Comparison of ENCODE assay signal across 15 cellular contexts in the genomic region with DNA sequence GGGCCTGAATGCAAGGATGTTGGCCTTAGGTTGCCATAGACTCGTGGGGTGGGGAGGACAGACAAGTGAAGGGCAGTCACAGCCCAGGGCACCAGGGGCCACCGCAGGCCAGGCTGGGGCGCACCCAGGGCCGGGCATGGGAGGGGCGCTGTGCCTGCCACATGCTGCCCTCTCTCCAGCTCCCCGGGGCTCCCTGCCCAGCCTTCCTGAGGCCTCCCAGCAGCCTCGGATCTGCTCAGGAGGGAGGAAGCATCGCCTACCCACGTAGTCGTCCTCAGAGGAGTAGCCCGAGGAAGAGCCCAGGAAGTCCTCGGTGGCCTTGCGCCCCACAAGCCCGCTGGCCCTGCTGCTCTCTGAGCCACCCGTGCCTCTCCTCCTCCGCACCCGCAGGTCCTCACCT. TPM values are rescaled to one million over a fixed set of nuclear protein-coding genes. Genes with fewer than 3 reads are reported as not detected.
DNase-seq lines count a peak whose midpoint lies in the region; ATAC-seq and TF ChIP-seq lines count a peak whose summit lies in the region.
"Had no signal": no experiment of that assay in that cellular context is flagged by ENCODE, and none has a peak within 500 bp of the region (broad histone marks: within the 10 kb centered on the region; RNA-seq: fewer than 3 reads in every experiment).

No MANE protein-coding gene starts in this region.

- no peaks in the 10 kb centered on the region for H3K9me3 ChIP-seq in esophagus muscularis mucosa
- H3K9me3 ChIP-seq: sigmoid colon, suprapubic skin had no signal

- H3K4me1 Mint-ChIP-seq in T-helper 2 cell treated with Interferon-gamma antibody and Interleukin-4, amounts not matched to agents 5 μg/mL and 100 μg/mL, for 36 hours (ENCODE audit: low read depth): peaks cover 31% of the 10 kb centered on the region
- peaks cover 53% of the 10 kb centered on the region for H3K4me1 Mint-ChIP-seq in activated B cell treated with CpG ODN at 0.5 μM for 24 hours

- peak overlapping the region in 3 of 4 donors; percentile 29 to 50 (median 46) for H3K27ac ChIP-seq in esophagus muscularis mucosa (replicated peaks in 1 of 4)
- H3K27ac ChIP-seq in skin epidermis: peak overlapping the region in 17 of 21 experiments; percentile 1 to 97 (median 82)
- H3K27ac ChIP-seq: neural progenitor cell had no signal

- TF ChIP-seq POLR2A in esophagus muscularis mucosa (IDR thresholded peaks at IDR 0.05; ENCODE audit: low read depth): no peak

- no peaks in the 10 kb centered on the region for H3K27me3 Mint-ChIP-seq in T-helper 2 cell treated with Interferon-gamma antibody and Interleukin-4, amounts not matched to agents 5 μg/mL and 100 μg/mL, for 36 hours (ENCODE audit: low read depth)
- H3K27me3 Mint-ChIP-seq in activated B cell treated with CpG ODN at 0.5 μM for 24 hours: no peaks in the 10 kb centered on the region

- peak overlapping the region; percentile 84 for H3K27ac Mint-ChIP-seq in T-helper 2 cell treated with Interferon-gamma antibody and Interleukin-4, amounts not matched to agents 5 μg/mL and 100 μg/mL, for 36 hours
- peak overlapping the region; percentile 99 for H3K27ac Mint-ChIP-seq in activated B cell treated with CpG ODN at 0.5 μM for 24 hours
- H3K27ac Mint-ChIP-seq: neural progenitor cell had no signal

- no peaks in the 10 kb centered on the region for H3K27me3 ChIP-seq in esophagus muscularis mucosa
- H3K27me3 ChIP-seq: neural progenitor cell, sigmoid colon, suprapubic skin had no signal

- H3K36me3 ChIP-seq in esophagus muscularis mucosa: peaks cover 73 to 81% (median 74%) of the 10 kb centered on the region in 4 donors
- H3K36me3 ChIP-seq: neural progenitor cell had no signal

- H3K4me3 ChIP-seq in esophagus muscularis mucosa (no peak overlapping the region), skin epidermis (no peak overlapping the region)
- H3K4me3 ChIP-seq: neural progenitor cell, sigmoid colon, suprapubic skin had no signal

- TF ChIP-seq CTCF in activated B cell treated with CpG ODN at 0.5 μM for 24 hours (IDR thresholded peaks at IDR 0.05) (no peak), esophagus muscularis mucosa (IDR thresholded peaks at IDR 0.05) (no peak)

- no peak for DNase-seq in T-helper 2 cell treated with Interferon-gamma antibody and Interleukin-4, amounts not matched to agents 5 μg/mL and 100 μg/mL, for 36 hours (ENCODE audit: low spot score)
- DNase-seq in T-helper 2 cell (no peak), activated B cell treated with CpG ODN at 0.5 μM for 24 hours (no peak), esophagus muscularis mucosa (ENCODE audit: extremely low spot score) (no peak), mucosa of gallbladder (ENCODE audit: low spot score) (no peak)
- DNase-seq: 8988T, glutamatergic neuron, NCI-H748 treated with DMSO at 0.1 percent for 48 hours, Right ventricle myocardium superior, sigmoid colon had no signal

- no peaks in the 10 kb centered on the region for H3K9me3 Mint-ChIP-seq in T-helper 2 cell treated with Interferon-gamma antibody and Interleukin-4, amounts not matched to agents 5 μg/mL and 100 μg/mL, for 36 hours
- H3K9me3 Mint-ChIP-seq in activated B cell treated with CpG ODN at 0.5 μM for 24 hours: no peaks in the 10 kb centered on the region
- H3K9me3 Mint-ChIP-seq: neural progenitor cell had no signal

- intact Hi-C loops in activated B cell treated with CpG ODN at 0.5 μM for 24 hours (cut with micrococcal nuclease) (no loop called here), esophagus muscularis mucosa (cut with DNase I) (no loop called here)

- peaks cover 79% of the 10 kb centered on the region for H3K36me3 Mint-ChIP-seq in T-helper 2 cell treated with Interferon-gamma antibody and Interleukin-4, amounts not matched to agents 5 μg/mL and 100 μg/mL, for 36 hours (ENCODE audit: low read depth)
- peaks cover 69% of the 10 kb centered on the region for H3K36me3 Mint-ChIP-seq in activated B cell treated with CpG ODN at 0.5 μM for 24 hours (ENCODE audit: low read depth)

- no peak for TF ChIP-seq EP300 in esophagus muscularis mucosa (IDR thresholded peaks at IDR 0.05)

- H3K4me1 ChIP-seq in esophagus muscularis mucosa: peaks cover 23 to 55% (median 46%) of the 10 kb centered on the region in 4 donors

- WGBS in esophagus muscularis mucosa: 97% methylated on average over 4 of the region's 17 CpGs

- CTCF ChIA-PET in activated B cell treated with CpG ODN at 0.5 μM for 24 hours (lab: Charles Lee): interaction anchor here (2.0 kb wide), 1 partner anchor 17 kb away, joined by 6 read pairs; no protein-coding TSS in a partner anchor

- ATAC-seq in activated B cell treated with CpG ODN at 0.5 μM for 24 hours (ENCODE audit: low read depth): no peak
- ATAC-seq in HG03521 (IDR thresholded peaks at IDR 0.05; ENCODE audit: unreplicated experiment): no peak
- no peak for ATAC-seq in HG03565 (IDR thresholded peaks at IDR 0.05; ENCODE audit: unreplicated experiment)

- POLR2A ChIA-PET in activated B cell treated with CpG ODN at 0.5 μM for 24 hours (lab: Charles Lee): interaction anchor here (0.7 to 5.7 kb wide), 5 partner anchors 8 to 69 kb away, joined by 3 to 37 read pairs (median 12); a partner anchor contains a TSS

- peak overlapping the region; percentile 96 for H3K4me3 Mint-ChIP-seq in T-helper 2 cell treated with Interferon-gamma antibody and Interleukin-4, amounts not matched to agents 5 μg/mL and 100 μg/mL, for 36 hours
- no peak overlapping the region for H3K4me3 Mint-ChIP-seq in activated B cell treated with CpG ODN at 0.5 μM for 24 hours
- H3K4me3 Mint-ChIP-seq: neural progenitor cell had no signal

RNA-seq across cellular contexts. Expression of a gene that starts 5.2 kb away (rescaled TPM):
- 122 and 146 TPM in 2 replicates for total RNA-seq in activated B cell treated with CpG ODN at 0.5 μM for 24 hours
- total RNA-seq in esophagus muscularis mucosa: 100 to 1,000 TPM; 417 to 598 (median 449) TPM
- total RNA-seq in mucosa of gallbladder: 129 TPM

RNA-seq across cellular contexts. Expression of a gene that starts 43.3 kb away (rescaled TPM):
- total RNA-seq in activated B cell treated with CpG ODN at 0.5 μM for 24 hours (7.7 and 8.4 TPM in 2 replicates), esophagus muscularis mucosa (10 to 100 TPM in 3 of 4 donors, 1 to 10 TPM in 1; 9.3 to 15.2 (median 12.8) TPM), mucosa of gallbladder (30.0 TPM)

RNA-seq across cellular contexts. Expression of a gene that starts 44.9 kb away (rescaled TPM):
- total RNA-seq in activated B cell treated with CpG ODN at 0.5 μM for 24 hours (90.6 and 103 TPM in 2 replicates), esophagus muscularis mucosa (10 to 100 TPM; 35.7 to 62.5 (median 50.6) TPM), mucosa of gallbladder (67.1 TPM)

RNA-seq across cellular contexts. Expression of a gene that starts 49.9 kb away (rescaled TPM):
- 39.3 and 45.2 TPM in 2 replicates for total RNA-seq in activated B cell treated with CpG ODN at 0.5 μM for 24 hours
- 10 to 100 TPM; 49.4 to 76.9 (median 59.4) TPM for total RNA-seq in esophagus muscularis mucosa
- total RNA-seq in mucosa of gallbladder: 75.4 TPM
